Comparison of ENCODE assay signal across 28 cellular contexts in genomic region chr5:164898705-164899104, GRCh38.
"Had no signal": no experiment of that assay in that cellular context is flagged by ENCODE, and none has a peak within 500 bp of the region (broad histone marks: within the 10 kb centered on the region; RNA-seq: fewer than 3 reads in every experiment).

No MANE protein-coding gene starts in this region.

- H3K4me2 ChIP-seq: hepatocyte had no signal

- H3K27me3 ChIP-seq: colonic mucosa, dorsolateral prefrontal cortex, esophagus muscularis mucosa, esophagus squamous epithelium, foreskin keratinocyte, gastrocnemius medialis, gastroesophageal sphincter, heart left ventricle, heart right ventricle, hepatocyte had no signal

- DNase-seq: colonic mucosa; cortex of kidney; dermis blood vessel endothelial cell; dorsolateral prefrontal cortex; effector CD4-positive, alpha-beta T cell; effector CD8-positive, alpha-beta T cell; effector memory CD4-positive, alpha-beta T cell; effector memory CD8-positive, alpha-beta T cell; endodermal cell; erythroblast; esophagus squamous epithelium; foreskin fibroblast; foreskin keratinocyte; foreskin melanocyte; gastrocnemius medialis; glutamatergic neuron; head of caudate nucleus; heart left ventricle; heart right ventricle had no signal

- ATAC-seq: effector memory CD8-positive, alpha-beta T cell; esophagus mucosa; foreskin keratinocyte; gastrocnemius medialis; gastroesophageal sphincter; heart left ventricle; heart right ventricle had no signal

- H3K4me3 ChIP-seq: colonic mucosa, coronary artery, dorsolateral prefrontal cortex, esophagus muscularis mucosa, esophagus squamous epithelium, gastrocnemius medialis, gastroesophageal sphincter, heart left ventricle, heart right ventricle, hepatocyte had no signal

- H3K4me1 ChIP-seq: colonic mucosa, esophagus muscularis mucosa, esophagus squamous epithelium, foreskin keratinocyte, gastrocnemius medialis, gastroesophageal sphincter, heart left ventricle, heart right ventricle had no signal

- H3K79me2 ChIP-seq: hepatocyte had no signal

- H2AFZ ChIP-seq: hepatocyte had no signal

- H3K36me3 ChIP-seq: colonic mucosa, esophagus muscularis mucosa, esophagus squamous epithelium, gastrocnemius medialis, gastroesophageal sphincter, heart left ventricle, heart right ventricle had no signal

- H3K9me3 ChIP-seq: colonic mucosa, esophagus muscularis mucosa, esophagus squamous epithelium, gastrocnemius medialis had no signal

- H3K27ac ChIP-seq: colonic mucosa, coronary artery, dorsolateral prefrontal cortex, epithelial cell of prostate, esophagus muscularis mucosa, esophagus squamous epithelium, foreskin keratinocyte, gastrocnemius medialis, gastroesophageal sphincter, heart left ventricle, heart right ventricle, hepatocyte had no signal

- FAIRE-seq: endometrium, endothelial cell of umbilical vein, frontal cortex had no signal
